In the genomic region with DNA sequence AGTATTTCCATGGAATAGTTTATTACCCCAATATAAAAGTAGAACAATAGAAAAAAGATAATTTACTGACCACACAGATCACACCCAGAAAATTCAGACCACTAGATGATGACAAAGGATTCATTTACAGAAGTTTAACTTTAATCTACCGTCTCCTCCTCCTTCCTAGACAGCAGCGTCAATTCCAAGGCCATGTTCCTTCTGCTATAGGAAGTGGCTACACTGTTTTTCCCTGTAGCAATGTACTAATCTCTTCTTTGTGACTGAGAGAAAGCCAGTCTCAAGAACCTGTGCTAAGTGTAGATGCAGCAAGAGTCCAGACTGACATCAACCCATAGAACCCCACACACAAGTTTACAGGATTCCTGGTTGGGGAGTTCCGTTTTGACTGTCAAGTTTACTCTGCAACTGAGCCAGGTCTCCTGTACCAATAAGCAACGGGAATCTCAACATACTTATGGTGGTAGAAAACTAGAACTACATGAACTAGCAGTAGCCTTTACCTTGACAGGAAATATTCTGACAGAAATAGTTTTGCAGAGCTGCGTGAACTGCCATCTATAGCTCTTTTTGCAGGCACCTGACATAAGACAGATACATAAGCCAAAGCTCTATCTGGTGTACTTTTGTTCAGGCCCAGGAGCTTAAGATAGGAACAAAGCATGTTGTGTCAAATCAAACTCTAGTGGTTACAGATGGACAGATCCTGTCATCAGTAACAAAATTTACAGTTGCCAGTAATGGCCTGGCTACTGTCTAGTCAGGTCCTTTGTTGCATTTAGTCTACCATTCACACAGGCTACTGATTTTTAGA, we compare ENCODE assay signal across 11 cellular contexts. TPM values are rescaled to one million over a fixed set of nuclear protein-coding genes. Genes with fewer than 3 reads are reported as not detected.
DNase-seq lines count a peak whose midpoint lies in the region; ATAC-seq and TF ChIP-seq lines count a peak whose summit lies in the region.
"Had no signal": no experiment of that assay in that cellular context is flagged by ENCODE, and none has a peak within 500 bp of the region (broad histone marks: within the 10 kb centered on the region; RNA-seq: fewer than 3 reads in every experiment).

No MANE protein-coding gene starts in this region.

- POLR2A ChIA-PET in activated CD8-positive, alpha-beta T cell treated with anti-CD3 and anti-CD28 coated beads, Interleukin-2, amount 10 ng/mL, durations not matched to agents 7 days and 5 days (lab: Charles Lee) = interaction anchor here (1.0 kb wide), 1 partner anchor 63 kb away, joined by 3 read pairs; no protein-coding TSS in a partner anchor

- H3K4me2 ChIP-seq in OCI-LY1 (ENCODE audit: low read length) = peak overlapping the region; percentile 48

- no peak overlapping the region for H2AFZ ChIP-seq in OCI-LY1 (ENCODE audit: low read length)

- H3K4me3 ChIP-seq in CD4-positive, CD25-positive, alpha-beta regulatory T cell (ENCODE audit: low read depth, low read length) = peak overlapping the region; percentile 5
- H3K4me3 ChIP-seq in OCI-LY1 (ENCODE audit: low read depth, low read length, poor library complexity, severe bottlenecking) = no peak overlapping the region
- H3K4me3 ChIP-seq in left ventricle myocardium inferior = peak overlapping the region; percentile 10

- no peaks in the 10 kb centered on the region for H3K9me3 ChIP-seq in CD4-positive, CD25-positive, alpha-beta regulatory T cell (ENCODE audit: control insufficient read depth in 2 of 2, low read length in 2 of 2)
- H3K9me3 ChIP-seq in OCI-LY1 (ENCODE audit: low read length) (no peaks in the 10 kb centered on the region), left ventricle myocardium inferior (replicated peaks) (no peaks in the 10 kb centered on the region)
- H3K9me3 ChIP-seq: BE2C had no signal

- no peak for DNase-seq in CD4-positive, CD25-positive, alpha-beta regulatory T cell
- no peak for DNase-seq in left ventricle myocardium inferior
- DNase-seq in effector CD8-positive, alpha-beta T cell (lab: John Stamatoyannopoulos, UW) = no peak
- DNase-seq in NCI-H345 (lab: John Stamatoyannopoulos, UW) = no peak
- DNase-seq in SKM-1 treated with dmso at 0.1 percent for 144 hours (lab: John Stamatoyannopoulos, UW; ENCODE audit: unreplicated experiment) = no peak
- DNase-seq in activated CD8-positive, alpha-beta T cell treated with anti-CD3 and anti-CD28 coated beads, Interleukin-2, amount 10 ng/mL, durations not matched to agents 7 days and 5 days = no peak
- DNase-seq: BE2C, SHP77 had no signal

- no peak overlapping the region; the same call in 1 of the 2 replicates for H3K9ac ChIP-seq in OCI-LY1 (ENCODE audit: low read length)

- no peaks in the 10 kb centered on the region for H3F3A ChIP-seq in OCI-LY1 (ENCODE audit: insufficient read depth, low read length)

- H3K4me1 ChIP-seq in CD4-positive, CD25-positive, alpha-beta regulatory T cell (ENCODE audit: control insufficient read depth, insufficient read depth, low read length, poor library complexity, severe bottlenecking) = no peaks in the 10 kb centered on the region
- H3K4me1 ChIP-seq in OCI-LY1 (ENCODE audit: insufficient read depth, low read length, severe bottlenecking) = peaks cover 67% of the 10 kb centered on the region
- H3K4me1 ChIP-seq in left ventricle myocardium inferior = peaks cover 64% of the 10 kb centered on the region

- H3K36me3 Mint-ChIP-seq in CD4-positive, CD25-positive, alpha-beta regulatory T cell = no peaks in the 10 kb centered on the region
- H3K36me3 Mint-ChIP-seq in activated CD8-positive, alpha-beta T cell treated with anti-CD3 and anti-CD28 coated beads, Interleukin-2, amount 10 ng/mL, durations not matched to agents 7 days and 5 days (ENCODE audit: low read depth) = peaks cover 3% of the 10 kb centered on the region

- no peaks in the 10 kb centered on the region for H3K9me2 ChIP-seq in OCI-LY1 (ENCODE audit: low read depth, low read length)

- H3K79me2 ChIP-seq in OCI-LY1 (ENCODE audit: insufficient read depth, low read length) = peaks cover 31% of the 10 kb centered on the region

- H3K4me1 Mint-ChIP-seq in CD4-positive, CD25-positive, alpha-beta regulatory T cell = peaks cover 30 to 47% (median 33%) of the 10 kb centered on the region in 4 donors
- H3K4me1 Mint-ChIP-seq in activated CD8-positive, alpha-beta T cell treated with anti-CD3 and anti-CD28 coated beads, Interleukin-2, amount 10 ng/mL, durations not matched to agents 7 days and 5 days (ENCODE audit: low read depth) = peaks cover 10% of the 10 kb centered on the region

- H3K27ac ChIP-seq in CD4-positive, CD25-positive, alpha-beta regulatory T cell (ENCODE audit: insufficient read depth, low read length, poor library complexity, severe bottlenecking) = no peak overlapping the region
- H3K27ac ChIP-seq in OCI-LY1 (ENCODE audit: low read depth, low read length, poor library complexity, severe bottlenecking) = peak overlapping the region; percentile 86
- peak overlapping the region; percentile 55 for H3K27ac ChIP-seq in left ventricle myocardium inferior (replicated peaks)

- peak in 1 of 2 donors; percentile 8 for ATAC-seq in CD4-positive, CD25-positive, alpha-beta regulatory T cell (ENCODE audit: low read depth in 2 of 2)
- ATAC-seq in GM19351 (IDR thresholded peaks at IDR 0.05; ENCODE audit: unreplicated experiment) = peak; percentile 48
- ATAC-seq in activated CD8-positive, alpha-beta T cell treated with anti-CD3 and anti-CD28 coated beads, Interleukin-2, amount 10 ng/mL, durations not matched to agents 7 days and 5 days = no peak

- CTCF ChIA-PET in activated CD8-positive, alpha-beta T cell treated with anti-CD3 and anti-CD28 coated beads, Interleukin-2, amount 10 ng/mL, durations not matched to agents 7 days and 5 days (lab: Charles Lee) = no interaction called here

- intact Hi-C loops in left ventricle myocardium inferior (cut with micrococcal nuclease) = no loop called here

- TF ChIP-seq CTCF in OCI-LY1 (IDR thresholded peaks at IDR 0.05; ENCODE audit: low read length) (no peak; the same call in 1 of the 2 replicates), left ventricle myocardium inferior (IDR thresholded peaks at IDR 0.05; ENCODE audit: borderline replicate concordance) (no peak)

- no peaks in the 10 kb centered on the region for H3K9me3 Mint-ChIP-seq in CD4-positive, CD25-positive, alpha-beta regulatory T cell
- H3K9me3 Mint-ChIP-seq in activated CD8-positive, alpha-beta T cell treated with anti-CD3 and anti-CD28 coated beads, Interleukin-2, amount 10 ng/mL, durations not matched to agents 7 days and 5 days (ENCODE audit: insufficient read depth) = no peaks in the 10 kb centered on the region
- H3K9me3 Mint-ChIP-seq: brain had no signal

- H3K27ac Mint-ChIP-seq in CD4-positive, CD25-positive, alpha-beta regulatory T cell = peak overlapping the region in 1 of 3 donors; percentile 18
- H3K27ac Mint-ChIP-seq in activated CD8-positive, alpha-beta T cell treated with anti-CD3 and anti-CD28 coated beads, Interleukin-2, amount 10 ng/mL, durations not matched to agents 7 days and 5 days = no peak overlapping the region

- H3K27me3 Mint-ChIP-seq in CD4-positive, CD25-positive, alpha-beta regulatory T cell = no peaks in the 10 kb centered on the region
- H3K27me3 Mint-ChIP-seq in activated CD8-positive, alpha-beta T cell treated with anti-CD3 and anti-CD28 coated beads, Interleukin-2, amount 10 ng/mL, durations not matched to agents 7 days and 5 days (ENCODE audit: low read depth) = no peaks in the 10 kb centered on the region
- H3K27me3 Mint-ChIP-seq: brain had no signal

- H3K36me3 ChIP-seq in CD4-positive, CD25-positive, alpha-beta regulatory T cell (ENCODE audit: control insufficient read depth, insufficient read depth, low read length) = no peaks in the 10 kb centered on the region
- H3K36me3 ChIP-seq in OCI-LY1 (ENCODE audit: insufficient read depth, low read length) (no peaks in the 10 kb centered on the region), left ventricle myocardium inferior (peaks cover 6% of the 10 kb centered on the region)
- H3K36me3 ChIP-seq: BE2C had no signal

- H4K20me1 ChIP-seq in OCI-LY1 (ENCODE audit: insufficient read depth, low read length) = no peaks in the 10 kb centered on the region

- H3K27me3 ChIP-seq in CD4-positive, CD25-positive, alpha-beta regulatory T cell (ENCODE audit: control insufficient read depth, insufficient read depth, low read length) = no peaks in the 10 kb centered on the region
- H3K27me3 ChIP-seq in OCI-LY1 (ENCODE audit: insufficient read depth, low read length) = no peaks in the 10 kb centered on the region
- H3K27me3 ChIP-seq in left ventricle myocardium inferior (ENCODE audit: low read depth) = no peaks in the 10 kb centered on the region
- H3K27me3 ChIP-seq: BE2C had no signal

- no peak overlapping the region for H3K4me3 Mint-ChIP-seq in CD4-positive, CD25-positive, alpha-beta regulatory T cell
- no peak overlapping the region for H3K4me3 Mint-ChIP-seq in activated CD8-positive, alpha-beta T cell treated with anti-CD3 and anti-CD28 coated beads, Interleukin-2, amount 10 ng/mL, durations not matched to agents 7 days and 5 days
- H3K4me3 Mint-ChIP-seq: brain had no signal

RNA-seq across cellular contexts. Expression of a gene that starts 42.9 kb away (rescaled TPM):
- total RNA-seq in CD4-positive, CD25-positive, alpha-beta regulatory T cell = 94.5 TPM
- 10 to 100 TPM; 11.3 to 17.4 (median 14.9) TPM for polyA plus RNA-seq in CD4-positive, CD25-positive, alpha-beta regulatory T cell
- 19.2 TPM for total RNA-seq in left ventricle myocardium inferior
- total RNA-seq in activated CD8-positive, alpha-beta T cell treated with anti-CD3 and anti-CD28 coated beads, Interleukin-2, amount 10 ng/mL, durations not matched to agents 7 days and 5 days = 10 to 100 TPM; 65.0 to 65.1 TPM
